In the genomic region with DNA sequence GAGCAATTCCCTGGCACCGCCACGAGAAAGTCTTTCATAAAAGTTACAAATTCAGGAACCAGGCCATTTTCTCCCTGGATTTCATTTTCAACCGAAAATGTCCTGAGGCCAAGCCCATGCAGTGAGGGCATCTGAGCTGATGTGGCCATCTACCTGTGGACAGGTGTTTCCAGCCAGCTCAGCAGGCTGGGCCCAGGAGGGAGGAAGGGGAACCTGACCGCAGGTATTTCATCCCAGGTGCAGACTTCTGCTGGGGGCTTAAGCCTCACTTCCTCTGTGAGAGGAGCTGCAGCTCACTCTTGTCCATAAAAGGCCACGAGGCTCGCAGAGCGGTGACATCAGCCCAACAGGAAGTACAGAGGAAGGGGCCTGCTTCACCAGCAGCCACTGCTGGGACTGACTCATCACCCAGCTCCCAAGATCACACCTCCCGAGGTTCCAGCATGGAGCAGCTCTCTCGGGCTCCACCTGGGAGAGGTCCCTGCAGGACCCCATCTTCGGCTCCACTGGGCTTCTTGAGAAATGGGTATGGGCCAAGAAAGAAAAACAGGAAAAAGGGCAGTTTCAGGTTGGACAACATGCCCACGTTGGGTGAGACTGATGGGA, we compare ENCODE assay signal across 8 cellular contexts. TPM values are rescaled to one million over a fixed set of nuclear protein-coding genes. Genes with fewer than 3 reads are reported as not detected.
A peak's percentile ranks its signal among the peaks of the same experiment; 100 is the strongest.
DNase-seq lines count a peak whose midpoint lies in the region; ATAC-seq and TF ChIP-seq lines count a peak whose summit lies in the region.

No MANE protein-coding gene starts in this region.

- peak; percentile 34 for TF ChIP-seq CTCF in SK-N-SH (IDR thresholded peaks at IDR 0.05)

- H3K27ac ChIP-seq in SK-N-SH (ENCODE audit: low read depth in 2 of 2, low read length in 1 of 2), result peak overlapping the region; percentile 88 to 98

- CTCF ChIA-PET in SK-N-SH (lab: Yijun Ruan, JAX), result interaction anchor here (1.0 to 4.9 kb wide), 4 partner anchors 21 to 139 kb away, joined by 3 to 34 read pairs (median 5); no protein-coding TSS in a partner anchor

- no peak overlapping the region for H3K4me3 ChIP-seq in SK-N-SH (ENCODE audit: low read depth in 2 of 2, low read length in 1 of 2)
- H3K4me3 ChIP-seq in adipocyte (ENCODE audit: low read length), result no peak overlapping the region
- no peak overlapping the region for H3K4me3 ChIP-seq in skeletal muscle cell (ENCODE audit: low read depth, low read length)

- H3K9me2 ChIP-seq in SK-N-SH, result no peaks in the 10 kb centered on the region

- 21% methylated on average over 11 of the region's 11 CpGs for WGBS in SK-N-SH (ENCODE audit: low lambda C conversion rate)

- H4K20me1 ChIP-seq in SK-N-SH (ENCODE audit: insufficient read depth), result peaks cover 3% of the 10 kb centered on the region; the same call in 1 of the 2 replicates

- peaks cover 34 to 43% of the 10 kb centered on the region in 2 experiments for H3K36me3 ChIP-seq in SK-N-SH (replicated peaks in 1 of 2; ENCODE audit: control insufficient read depth in 1 of 2, insufficient read depth in 2 of 2, low read length in 1 of 2)
- H3K36me3 ChIP-seq in adipocyte (ENCODE audit: control insufficient read depth, insufficient read depth, low read length, severe bottlenecking), result peaks cover 59% of the 10 kb centered on the region

- DNase-seq in AML-193 (lab: John Stamatoyannopoulos, UW), result peak; percentile 69 to 77
- DNase-seq in GM19238 (ENCODE audit: insufficient read length, low spot score), result peak; percentile 76
- DNase-seq in HPDE6-E6E7 (ENCODE audit: extremely low spot score), result peak; percentile 73
- peak; percentile 57 for DNase-seq in SK-N-SH
- peak; percentile 74 for DNase-seq in adipocyte (ENCODE audit: low read depth)
- peak; percentile 79 for DNase-seq in hepatic stellate cell (ENCODE audit: low spot score)
- peak; percentile 92 for DNase-seq in skeletal muscle cell (ENCODE audit: low read depth)

- peaks cover 83% of the 10 kb centered on the region for H3F3A ChIP-seq in SK-N-SH (replicated peaks; ENCODE audit: insufficient read depth)

- no peak for ATAC-seq in GM18502 (IDR thresholded peaks at IDR 0.05; ENCODE audit: poor library complexity, unreplicated experiment)

- H3K4me1 ChIP-seq in SK-N-SH (ENCODE audit: control insufficient read depth in 1 of 2, insufficient read depth in 2 of 2, low read depth in 1 of 2, low read length in 1 of 2) (peaks cover 69 to 96% of the 10 kb centered on the region in 2 experiments), adipocyte (ENCODE audit: control insufficient read depth, insufficient read depth, low read length) (peaks cover 48% of the 10 kb centered on the region)

- peak in 1 of 2 experiments; percentile 86; a peak in 2 of 4 replicates for TF ChIP-seq EP300 in SK-N-SH (IDR thresholded peaks at IDR 0.05; ENCODE audit: borderline replicate concordance in 1 of 2, low read depth in 1 of 2, low read length in 1 of 2)

- no peak for TF ChIP-seq RAD21 in SK-N-SH (IDR thresholded peaks at IDR 0.05; ENCODE audit: low read length)

- H3K27me3 ChIP-seq in SK-N-SH (ENCODE audit: insufficient read depth), result no peaks in the 10 kb centered on the region
- H3K27me3 ChIP-seq in adipocyte (replicated peaks; ENCODE audit: control insufficient read depth, insufficient read depth, low read length), result no peaks in the 10 kb centered on the region

- H3K79me2 ChIP-seq in SK-N-SH (ENCODE audit: insufficient read depth), result peaks cover 99% of the 10 kb centered on the region

- H3K9ac ChIP-seq in SK-N-SH (peak overlapping the region; percentile 65), adipocyte (ENCODE audit: low read length) (peak overlapping the region; percentile 82)

- H2AFZ ChIP-seq in SK-N-SH (ENCODE audit: low read depth), result no peak overlapping the region

- H3K4me2 ChIP-seq in SK-N-SH, result peak overlapping the region; percentile 63

- no peaks in the 10 kb centered on the region for H3K9me3 ChIP-seq in SK-N-SH
- H3K9me3 ChIP-seq in adipocyte (ENCODE audit: control insufficient read depth, low read length), result no peaks in the 10 kb centered on the region

- POLR2A ChIA-PET in SK-N-SH (lab: Yijun Ruan, JAX), result interaction anchor here (1.3 to 2.2 kb wide), 2 partner anchors 57 to 151 kb away, joined by 4 to 7 read pairs; partner anchors contain the start of gene MYH9

TF ChIP-seq in SK-N-SH, 30 proteins besides CTCF, POLR2A, EP300 and RAD21 (continues in another document):
- TF ChIP-seq RXRA (IDR thresholded peaks at IDR 0.05; ENCODE audit: borderline replicate concordance, low read depth), result 0 out of 2 replicates have a peak, but pooled peaks have one; percentile 48
- peak; percentile 59 for TF ChIP-seq GABPA (IDR thresholded peaks at IDR 0.05; ENCODE audit: low read depth)
- peak; percentile 96 for TF ChIP-seq MAX (IDR thresholded peaks at IDR 0.05; ENCODE audit: low read depth)
- TF ChIP-seq REST (IDR thresholded peaks at IDR 0.05; ENCODE audit: low read depth, low read length), result 0 out of 2 replicates have a peak, but pooled peaks have one; percentile 13
- no peak for TF ChIP-seq FOXJ3 (CRISPR knock-in tag; IDR thresholded peaks at IDR 0.05)
- TF ChIP-seq JUND (IDR thresholded peaks at IDR 0.05), result peak; percentile 82
- peak; percentile 46; the same call in 1 of the 2 replicates for TF ChIP-seq POLR2AphosphoS5 (IDR thresholded peaks at IDR 0.05; ENCODE audit: low read depth, low read length)
- TF ChIP-seq CHD2 (IDR thresholded peaks at IDR 0.05; ENCODE audit: low read length, partially characterized antibody), result no peak
- TF ChIP-seq, protein P1, sequence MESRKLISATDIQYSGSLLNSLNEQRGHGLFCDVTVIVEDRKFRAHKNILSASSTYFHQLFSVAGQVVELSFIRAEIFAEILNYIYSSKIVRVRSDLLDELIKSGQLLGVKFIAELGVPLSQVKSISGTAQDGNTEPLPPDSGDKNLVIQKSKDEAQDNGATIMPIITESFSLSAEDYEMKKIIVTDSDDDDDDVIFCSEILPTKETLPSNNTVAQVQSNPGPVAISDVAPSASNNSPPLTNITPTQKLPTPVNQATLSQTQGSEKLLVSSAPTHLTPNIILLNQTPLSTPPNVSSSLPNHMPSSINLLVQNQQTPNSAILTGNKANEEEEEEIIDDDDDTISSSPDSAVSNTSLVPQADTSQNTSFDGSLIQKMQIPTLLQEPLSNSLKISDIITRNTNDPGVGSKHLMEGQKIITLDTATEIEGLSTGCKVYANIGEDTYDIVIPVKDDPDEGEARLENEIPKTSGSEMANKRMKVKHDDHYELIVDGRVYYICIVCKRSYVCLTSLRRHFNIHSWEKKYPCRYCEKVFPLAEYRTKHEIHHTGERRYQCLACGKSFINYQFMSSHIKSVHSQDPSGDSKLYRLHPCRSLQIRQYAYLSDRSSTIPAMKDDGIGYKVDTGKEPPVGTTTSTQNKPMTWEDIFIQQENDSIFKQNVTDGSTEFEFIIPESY (IDR thresholded peaks at IDR 0.05; ENCODE audit: borderline replicate concordance, low read depth), result peak; percentile 37; the same call in 1 of the 2 replicates
- peak; percentile 62; the same call in 1 of the 2 replicates for TF ChIP-seq NFIC (IDR thresholded peaks at IDR 0.05; ENCODE audit: borderline replicate concordance)
- TF ChIP-seq SIN3A (IDR thresholded peaks at IDR 0.05; ENCODE audit: borderline replicate concordance, low read depth, low read length), result no peak
- peak; percentile 91 for TF ChIP-seq FOSL2 (IDR thresholded peaks at IDR 0.05; ENCODE audit: borderline replicate concordance, low read depth)
- TF ChIP-seq TEAD4 (IDR thresholded peaks at IDR 0.05; ENCODE audit: borderline replicate concordance, insufficient read depth), result 0 out of 2 replicates have a peak, but pooled peaks have one; percentile 41
- TF ChIP-seq ELF1 (IDR thresholded peaks at IDR 0.05), result peak; percentile 73
- TF ChIP-seq TCF12 (IDR thresholded peaks at IDR 0.05), result peak; percentile 74
- TF ChIP-seq USF1 (IDR thresholded peaks at IDR 0.05; ENCODE audit: borderline replicate concordance, low read depth), result no peak

RNA-seq across cellular contexts. Expression of gene MYH9, which starts 56.4 kb away (rescaled TPM):
- 202 and 303 TPM in 2 replicates for polyA plus RNA-seq in SK-N-SH (2012; rRNA removed)
- polyA plus RNA-seq in SK-N-SH (2012; cell fraction: cytosol; rRNA removed), result 181 and 225 TPM in 2 replicates
- polyA plus RNA-seq in SK-N-SH (2012; cell fraction: nucleus; rRNA removed), result 401 and 439 TPM in 2 replicates
